In the genomic region with DNA sequence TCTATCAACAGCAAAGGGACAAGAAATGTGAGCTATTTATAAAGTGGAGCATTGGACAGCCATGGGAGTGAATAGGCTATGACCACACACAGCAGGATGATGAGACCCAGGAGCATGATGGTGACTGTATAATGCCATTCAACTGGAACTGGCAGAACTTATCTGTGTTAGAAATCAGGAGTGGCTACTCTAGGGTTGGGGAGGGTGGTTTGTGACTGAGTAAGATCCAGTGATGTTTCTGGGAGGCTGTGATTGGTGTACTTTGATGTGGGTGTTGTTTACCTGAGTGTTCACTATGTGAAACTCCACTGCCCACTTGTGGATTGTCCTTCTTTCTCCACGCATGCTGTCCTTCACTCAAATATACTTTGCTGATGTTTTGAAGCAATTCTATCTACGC, we compare ENCODE assay signal across 22 cellular contexts.
"Had no signal": no experiment of that assay in that cellular context is flagged by ENCODE, and none has a peak within 500 bp of the region (broad histone marks: within the 10 kb centered on the region; RNA-seq: fewer than 3 reads in every experiment).

No MANE protein-coding gene starts in this region.

- FAIRE-seq: endothelial cell of umbilical vein, keratinocyte had no signal

- H3K27ac ChIP-seq: colonic mucosa, dorsolateral prefrontal cortex, heart right ventricle, left lung, neutrophil, ovary, psoas muscle, skin epidermis, stomach, suprapubic skin, tibial nerve had no signal

- DNase-seq: activated naive CD8-positive, alpha-beta T cell treated with anti-CD3 and anti-CD28 coated beads for 36 hours; activated T-cell treated with anti-CD3 and anti-CD28 coated beads, Interleukin-2, amount 50 U/mL, for 1 hour; colonic mucosa; dorsolateral prefrontal cortex; effector memory CD8-positive, alpha-beta T cell; heart right ventricle; left lung; ovary; psoas muscle; right cardiac atrium; stimulated activated CD4-positive, alpha-beta T cell treated with anti-CD3 and anti-CD28 coated beads, Interleukin-1b, Interleukin-23, amount 100 ng/mL, for 48 hours; stomach; T-helper 1 cell; T-helper 9 cell had no signal

- H3K4me3 ChIP-seq: colonic mucosa, heart right ventricle, left lung, ovary, psoas muscle, skin epidermis, stomach, suprapubic skin, tibial nerve had no signal

- ATAC-seq: effector memory CD8-positive, alpha-beta T cell; heart right ventricle; left lung; psoas muscle; right cardiac atrium; stimulated activated memory B cell treated with anti-CD40 and anti-IgM and Interleukin-4, amounts not matched to agents 10 μg/mL and 1 μg/mL and 100 μg/mL, for 72 hours; WTC11 had no signal
